Comparison of ENCODE assay signal across 8 cellular contexts in genomic region chr1:167439301-167439988, GRCh38.
DNase-seq lines count a peak whose midpoint lies in the region; ATAC-seq, FAIRE-seq and TF ChIP-seq lines count a peak whose summit lies in the region.

No MANE protein-coding gene starts in this region.

- no peaks in the 10 kb centered on the region for H3K9me3 ChIP-seq in effector memory CD4-positive, alpha-beta T cell (ENCODE audit: control insufficient read depth, low read length)
- H3K9me3 ChIP-seq in subcutaneous abdominal adipose tissue (ENCODE audit: control insufficient read depth in 5 of 5, low read length in 5 of 5) = peaks cover 0 to 4% (median 0%) of the 10 kb centered on the region in 5 donors

- FAIRE-seq in D721Med (lab: Jason Lieb, UNC) = no peak

- H3K4me1 ChIP-seq in effector memory CD4-positive, alpha-beta T cell (ENCODE audit: control insufficient read depth, insufficient read depth, low read length, poor library complexity, severe bottlenecking) = peaks cover 42% of the 10 kb centered on the region
- H3K4me1 ChIP-seq in subcutaneous abdominal adipose tissue (ENCODE audit: control insufficient read depth in 5 of 5, insufficient read depth in 5 of 5, low read length in 5 of 5) = peaks cover 0 to 14% (median 10%) of the 10 kb centered on the region in 5 donors

- no peak for TF ChIP-seq CTCF in D721Med (IDR thresholded peaks at IDR 0.05; ENCODE audit: insufficient read depth, missing control alignments)
- peak; percentile 15 for TF ChIP-seq CTCF in HFF-Myc (IDR thresholded peaks at IDR 0.05; ENCODE audit: low read depth, low read length, missing control alignments)

- peak; percentile 90 for DNase-seq in D721Med (ENCODE audit: insufficient read length, low spot score)
- no peak for DNase-seq in HFF-Myc (ENCODE audit: extremely low read depth, low read depth)
- peak; percentile 33 for DNase-seq in SK-MEL-5 (ENCODE audit: low read depth, low spot score)
- DNase-seq in effector memory CD4-positive, alpha-beta T cell = no peak
- peak; percentile 42 for DNase-seq in medulla oblongata (ENCODE audit: extremely low spot score)
- DNase-seq in NCI-H2029 (lab: John Stamatoyannopoulos, UW) = no peak

- in situ Hi-C loops in SK-MEL-5 (cut with HindIII; ENCODE audit: low pct_unique_long_range_greater_than_20kb, low sequenced_read_pairs) = no loop called here

- H3K36me3 ChIP-seq in effector memory CD4-positive, alpha-beta T cell (ENCODE audit: control insufficient read depth, insufficient read depth, low read length) = peaks cover 69% of the 10 kb centered on the region
- no peaks in the 10 kb centered on the region for H3K36me3 ChIP-seq in subcutaneous abdominal adipose tissue (ENCODE audit: control insufficient read depth in 5 of 5, insufficient read depth in 5 of 5, low read length in 5 of 5)

- H3K4me3 ChIP-seq in HFF-Myc (replicated peaks; ENCODE audit: low read depth, low read length) (peak overlapping the region; percentile 39), subcutaneous abdominal adipose tissue (ENCODE audit: low read depth in 1 of 5, low read length in 5 of 5) (peak overlapping the region; percentile 37 to 72 (median 52))
- no peak overlapping the region for H3K4me3 ChIP-seq in effector memory CD4-positive, alpha-beta T cell (ENCODE audit: insufficient read depth, low read depth, low read length, poor library complexity, severe bottlenecking)

- H3K27me3 ChIP-seq in effector memory CD4-positive, alpha-beta T cell (replicated peaks; ENCODE audit: control insufficient read depth, insufficient read depth, low read length, poor library complexity, severe bottlenecking) = no peaks in the 10 kb centered on the region
- peaks cover 5 to 20% (median 14%) of the 10 kb centered on the region in 5 donors for H3K27me3 ChIP-seq in subcutaneous abdominal adipose tissue (ENCODE audit: control insufficient read depth in 5 of 5, insufficient read depth in 4 of 5, low read length in 5 of 5)

- H3K27ac ChIP-seq in effector memory CD4-positive, alpha-beta T cell (ENCODE audit: insufficient read depth, low read length, poor library complexity, severe bottlenecking) = peak overlapping the region; percentile 25
- no peak overlapping the region for H3K27ac ChIP-seq in subcutaneous abdominal adipose tissue (ENCODE audit: low read depth, low read length)

- H3K9ac ChIP-seq in subcutaneous abdominal adipose tissue (ENCODE audit: low read length in 5 of 5) = no peak overlapping the region

- no peak for ATAC-seq in HG03095 (IDR thresholded peaks at IDR 0.05; ENCODE audit: unreplicated experiment)

Comparison
In these comparisons a context has a peak if more than half of its experiments do, and no peak if none do; other contexts are left out.
1. DNase-seq: peak in D721Med (single experiment), SK-MEL-5 (single experiment) and medulla oblongata (single experiment); none in HFF-Myc (single experiment), effector memory CD4-positive, alpha-beta T cell (0 of 3) and NCI-H2029 (single experiment).